In the genomic region with DNA sequence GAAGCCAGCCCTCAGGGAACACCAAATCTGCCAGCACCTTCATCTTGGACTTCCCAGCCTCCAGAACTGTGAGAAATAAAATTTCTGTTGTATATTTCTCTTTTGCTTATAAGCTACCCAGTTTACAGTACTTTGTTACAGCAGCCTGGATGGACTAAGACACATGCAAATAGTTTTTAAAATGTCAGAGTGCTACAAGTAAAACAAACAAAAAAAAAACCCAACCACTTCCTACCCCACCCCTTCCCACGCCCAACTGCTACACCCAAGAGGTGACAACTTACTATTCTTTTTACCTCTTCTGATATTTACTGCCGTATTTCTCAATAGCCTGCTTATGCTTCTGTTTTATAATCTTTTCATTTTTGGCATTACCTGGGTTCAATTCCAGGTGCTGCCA, we compare ENCODE assay signal across 20 cellular contexts.
DNase-seq lines count a peak whose midpoint lies in the region; ATAC-seq and FAIRE-seq lines count a peak whose summit lies in the region.
"Had no signal": no experiment of that assay in that cellular context is flagged by ENCODE, and none has a peak within 500 bp of the region (broad histone marks: within the 10 kb centered on the region; RNA-seq: fewer than 3 reads in every experiment).

No MANE protein-coding gene starts in this region.

- no peaks in the 10 kb centered on the region for H3K36me3 ChIP-seq in KOPT-K1 (ENCODE audit: insufficient read depth, low read length)
- H3K36me3 ChIP-seq: esophagus muscularis mucosa, sigmoid colon had no signal

- peak overlapping the region; percentile 58 for H3K27ac ChIP-seq in KOPT-K1 (ENCODE audit: low read depth, low read length, poor library complexity, severe bottlenecking)
- H3K27ac ChIP-seq: esophagus muscularis mucosa, hepatocyte, sigmoid colon had no signal

- peak overlapping the region; percentile 10 for H3K4me3 Mint-ChIP-seq in stimulated activated effector memory CD8-positive, alpha-beta T cell treated with anti-CD3 and anti-CD28 coated beads, Interleukin-12 subunit alpha, Interleukin-12 subunit beta, amount 100 ng/mL, for 72 hours

- peaks cover 24% of the 10 kb centered on the region for H3K9me3 ChIP-seq in KOPT-K1 (ENCODE audit: insufficient read depth, low read length, poor library complexity, severe bottlenecking)

- peaks cover 67% of the 10 kb centered on the region for H3K4me1 Mint-ChIP-seq in stimulated activated effector memory CD8-positive, alpha-beta T cell treated with anti-CD3 and anti-CD28 coated beads, Interleukin-12 subunit alpha, Interleukin-12 subunit beta, amount 100 ng/mL, for 72 hours

- peak; percentile 11 for DNase-seq in activated naive CD4-positive, alpha-beta T cell treated with Interleukin-2 at 50 U/mL for 16 hours
- no peak for DNase-seq in activated naive CD4-positive, alpha-beta T cell (lab: John Stamatoyannopoulos, UW)
- no peak for DNase-seq in stimulated activated effector memory CD8-positive, alpha-beta T cell treated with anti-CD3 and anti-CD28 coated beads, Interleukin-12 subunit alpha, Interleukin-12 subunit beta, amount 100 ng/mL, for 72 hours (ENCODE audit: low spot score in 2 of 2)
- DNase-seq: activated CD4-positive, CD25-positive, alpha-beta regulatory T cell treated with anti-CD3 and anti-CD28 coated beads, Interleukin-2, amount 50 U/mL, for 72 hours; DMS53; effector memory CD4-positive, alpha-beta T cell; NCI-H1105 treated with DMSO at 0.1 percent for 48 hours; NCI-H446 treated with DMSO at 0.1 percent for 48 hours; OCI-M1; sigmoid colon had no signal

- H3K36me3 Mint-ChIP-seq in stimulated activated effector memory CD8-positive, alpha-beta T cell treated with anti-CD3 and anti-CD28 coated beads, Interleukin-12 subunit alpha, Interleukin-12 subunit beta, amount 100 ng/mL, for 72 hours = no peaks in the 10 kb centered on the region

- peak; percentile 49 for FAIRE-seq in colon (lab: Jason Lieb, UNC)
- FAIRE-seq: frontal cortex had no signal

- no peak overlapping the region for H3K27ac Mint-ChIP-seq in stimulated activated effector memory CD8-positive, alpha-beta T cell treated with anti-CD3 and anti-CD28 coated beads, Interleukin-12 subunit alpha, Interleukin-12 subunit beta, amount 100 ng/mL, for 72 hours
- H3K27ac Mint-ChIP-seq: progenitor cell of endocrine pancreas had no signal

- no peak for ATAC-seq in stimulated activated effector memory CD8-positive, alpha-beta T cell treated with anti-CD3 and anti-CD28 coated beads, Interleukin-12 subunit alpha, Interleukin-12 subunit beta, amount 100 ng/mL, for 72 hours
- ATAC-seq in GM21367 (IDR thresholded peaks at IDR 0.05; ENCODE audit: unreplicated experiment) (no peak), GM18909 (IDR thresholded peaks at IDR 0.05; ENCODE audit: poor library complexity, unreplicated experiment) (no peak), GM19397 (IDR thresholded peaks at IDR 0.05; ENCODE audit: unreplicated experiment) (no peak)
- ATAC-seq: Right ventricle myocardium inferior had no signal

- H3K9me3 Mint-ChIP-seq in stimulated activated effector memory CD8-positive, alpha-beta T cell treated with anti-CD3 and anti-CD28 coated beads, Interleukin-12 subunit alpha, Interleukin-12 subunit beta, amount 100 ng/mL, for 72 hours = peaks cover 7% of the 10 kb centered on the region
